8 cellular contexts compared by ENCODE assay signal in genomic region chr5:102866315-102866693, GRCh38.
DNase-seq lines count a peak whose midpoint lies in the region; ATAC-seq and TF ChIP-seq lines count a peak whose summit lies in the region.

No MANE protein-coding gene starts in this region.

- WGBS in body of pancreas, 2 donors, result 2% methylated on average over 6 of the region's 6 CpGs
- 10 to 11% methylated on average over 6 of the region's 6 CpGs for WGBS in thyroid gland, 2 donors

- H3K36me3 Mint-ChIP-seq in Caco-2 (ENCODE audit: insufficient read depth, unreplicated experiment), result peaks cover 11% of the 10 kb centered on the region

- TF ChIP-seq CTCF in Caco-2 (IDR thresholded peaks at IDR 0.05; ENCODE audit: insufficient read depth in 1 of 2, low read depth in 1 of 2, low read length in 1 of 2, severe bottlenecking in 1 of 2, unreplicated experiment in 1 of 2), result no peak
- TF ChIP-seq CTCF in body of pancreas (IDR thresholded peaks at IDR 0.05), result no peak
- no peak for TF ChIP-seq CTCF in left lung (IDR thresholded peaks at IDR 0.05)
- TF ChIP-seq CTCF in thyroid gland (IDR thresholded peaks at IDR 0.05), result no peak

- DNase-seq in Caco-2 (peak in 1 of 2 experiments; percentile 3), body of pancreas (no peak), left lung (no peak), thyroid gland (no peak), foreskin melanocyte (no peak), DMS53 treated with DMSO at 0.1 percent for 48 hours (lab: John Stamatoyannopoulos, UW; ENCODE audit: unreplicated experiment) (no peak)

- peaks cover 2% of the 10 kb centered on the region for H3K27me3 Mint-ChIP-seq in Caco-2 (ENCODE audit: insufficient read depth, unreplicated experiment)

- H3K27ac ChIP-seq in body of pancreas (peak overlapping the region in 3 of 4 donors; percentile 61 to 74 (median 71)), left lung (peak overlapping the region; percentile 77 to 83), thyroid gland (peak overlapping the region; percentile 29 to 91 (median 74))

- intact Hi-C loops in Caco-2 (cut with micrococcal nuclease; ENCODE audit: unreplicated experiment) (no loop called here), body of pancreas (cut with DNase I) (no loop called here), left lung (cut with DNase I) (loop anchor here in 1 of 2 donors (10.0 kb wide), 1 partner anchor 82 kb away; no protein-coding TSS in a partner anchor), thyroid gland (cut with DNase I) (no loop called here)

- POLR2A ChIA-PET in Caco-2 (lab: Charles Lee), result no interaction called here

- CTCF ChIA-PET in Caco-2 (lab: Charles Lee), result no interaction called here

- H3K36me3 ChIP-seq in Caco-2 (ENCODE audit: control insufficient read depth, insufficient read depth, low read length) (no peaks in the 10 kb centered on the region), body of pancreas (replicated peaks in 1 of 2; ENCODE audit: insufficient read depth in 1 of 2, low read depth in 2 of 2) (no peaks in the 10 kb centered on the region), left lung (peaks cover 0 to 10% of the 10 kb centered on the region in 2 donors), thyroid gland (no peaks in the 10 kb centered on the region)

- H3K4me3 ChIP-seq in Caco-2 (ENCODE audit: low read depth, low read length), result peak overlapping the region; percentile 60
- peak overlapping the region; percentile 33 to 35 for H3K4me3 ChIP-seq in body of pancreas
- peak overlapping the region; percentile 52 to 54 for H3K4me3 ChIP-seq in left lung
- peak overlapping the region; percentile 24 to 77 (median 47) for H3K4me3 ChIP-seq in thyroid gland (replicated peaks in 1 of 3)

- no peak overlapping the region for H3K27ac Mint-ChIP-seq in Caco-2 (ENCODE audit: unreplicated experiment)

- no peak for TF ChIP-seq POLR2A in body of pancreas (IDR thresholded peaks at IDR 0.05)
- no peak for TF ChIP-seq POLR2A in thyroid gland (IDR thresholded peaks at IDR 0.05)

- H3K27me3 ChIP-seq in Caco-2 (replicated peaks; ENCODE audit: control insufficient read depth, insufficient read depth, low read length) (no peaks in the 10 kb centered on the region), body of pancreas (no peaks in the 10 kb centered on the region), left lung (peaks cover 0 to 5% of the 10 kb centered on the region in 2 donors), thyroid gland (no peaks in the 10 kb centered on the region)

- H3K4me1 ChIP-seq in Caco-2 (no peaks in the 10 kb centered on the region), body of pancreas (peaks cover 13% of the 10 kb centered on the region), left lung (peaks cover 8 to 37% of the 10 kb centered on the region in 2 donors), thyroid gland (peaks cover 10 to 26% of the 10 kb centered on the region in 2 donors)

- no peaks in the 10 kb centered on the region for H3K9me3 Mint-ChIP-seq in Caco-2 (ENCODE audit: unreplicated experiment)

- ATAC-seq in HG03135 (IDR thresholded peaks at IDR 0.05; ENCODE audit: unreplicated experiment) (peak; percentile 15), body of pancreas (peak; percentile 18), left lung (peak; percentile 15), GM19351 (IDR thresholded peaks at IDR 0.05; ENCODE audit: unreplicated experiment) (no peak)

- no peaks in the 10 kb centered on the region for H3K9me3 ChIP-seq in Caco-2
- H3K9me3 ChIP-seq in body of pancreas, result no peaks in the 10 kb centered on the region
- no peaks in the 10 kb centered on the region for H3K9me3 ChIP-seq in left lung
- no peaks in the 10 kb centered on the region for H3K9me3 ChIP-seq in thyroid gland

- BruUV-seq in Caco-2 (replicated peaks; lab: Mats Ljungman, UMichigan), result TSS peak; percentile 11

- peaks cover 6% of the 10 kb centered on the region for H3K4me1 Mint-ChIP-seq in Caco-2 (ENCODE audit: low read depth, unreplicated experiment)

- peak overlapping the region; percentile 74 for H3K4me3 Mint-ChIP-seq in Caco-2 (ENCODE audit: unreplicated experiment)
